ENCODE assay signal across 6 cellular contexts in the genomic region with DNA sequence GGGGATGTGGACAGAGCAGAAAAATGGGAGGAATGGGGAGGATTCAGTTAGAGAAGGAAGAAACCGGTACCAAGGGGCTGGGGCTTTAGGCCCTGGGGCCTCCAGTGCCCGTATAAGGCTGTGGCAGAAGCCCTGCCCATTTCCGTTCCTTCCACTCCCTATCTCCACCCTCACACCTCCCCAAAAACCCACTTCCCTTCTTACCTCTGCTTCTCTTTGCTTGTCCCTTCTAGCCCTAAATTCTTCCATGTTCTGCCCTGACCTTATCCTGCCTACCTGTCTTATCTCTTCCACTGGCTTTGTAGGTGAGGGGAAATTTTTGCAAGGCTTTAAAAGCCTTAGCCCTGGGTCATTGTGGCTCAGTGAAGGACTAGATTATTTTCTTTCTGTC. TPM values are rescaled to one million over a fixed set of nuclear protein-coding genes. Genes with fewer than 3 reads are reported as not detected.
A peak's percentile ranks its signal among the peaks of the same experiment; 100 is the strongest.
DNase-seq lines count a peak whose midpoint lies in the region; ATAC-seq and TF ChIP-seq lines count a peak whose summit lies in the region.

No MANE protein-coding gene starts in this region.

- H3K4me3 Mint-ChIP-seq in activated CD4-positive, alpha-beta T cell treated with anti-CD3 and anti-CD28 coated beads for 36 hours, result peak overlapping the region; percentile 99
- no peak overlapping the region for H3K4me3 Mint-ChIP-seq in MCF 10A (ENCODE audit: unreplicated experiment)
- peak overlapping the region; percentile 93 to 94 for H3K4me3 Mint-ChIP-seq in stimulated activated naive CD8-positive, alpha-beta T cell treated with anti-CD3 and anti-CD28 coated beads, Interleukin-15, amount 100 ng/mL, for 72 hours

- peak overlapping the region; percentile 86 for H3K27ac Mint-ChIP-seq in activated CD4-positive, alpha-beta T cell treated with anti-CD3 and anti-CD28 coated beads for 36 hours
- peak overlapping the region; percentile 90 for H3K27ac Mint-ChIP-seq in MCF 10A (ENCODE audit: low read depth, unreplicated experiment)
- peak overlapping the region; percentile 93 to 97 for H3K27ac Mint-ChIP-seq in stimulated activated naive CD8-positive, alpha-beta T cell treated with anti-CD3 and anti-CD28 coated beads, Interleukin-15, amount 100 ng/mL, for 72 hours

- H3K36me3 Mint-ChIP-seq in activated CD4-positive, alpha-beta T cell treated with anti-CD3 and anti-CD28 coated beads for 36 hours (ENCODE audit: low read depth), result peaks cover 79% of the 10 kb centered on the region
- peaks cover 68% of the 10 kb centered on the region for H3K36me3 Mint-ChIP-seq in MCF 10A (ENCODE audit: insufficient read depth, unreplicated experiment)

- no peaks in the 10 kb centered on the region for H3K9me3 Mint-ChIP-seq in activated CD4-positive, alpha-beta T cell treated with anti-CD3 and anti-CD28 coated beads for 36 hours (ENCODE audit: low read depth)
- H3K9me3 Mint-ChIP-seq in MCF 10A (ENCODE audit: unreplicated experiment), result no peaks in the 10 kb centered on the region
- H3K9me3 Mint-ChIP-seq in stimulated activated naive CD8-positive, alpha-beta T cell treated with anti-CD3 and anti-CD28 coated beads, Interleukin-15, amount 100 ng/mL, for 72 hours, result no peaks in the 10 kb centered on the region

- TF ChIP-seq CTCF in MCF 10A (IDR thresholded peaks at IDR 0.05; ENCODE audit: unreplicated experiment) (no peak), GM13976 (IDR thresholded peaks at IDR 0.05; ENCODE audit: borderline replicate concordance, control extremely low read depth, extremely low read depth, insufficient read depth, missing control alignments) (no peak)

- no peaks in the 10 kb centered on the region for H3K27me3 Mint-ChIP-seq in activated CD4-positive, alpha-beta T cell treated with anti-CD3 and anti-CD28 coated beads for 36 hours
- H3K27me3 Mint-ChIP-seq in MCF 10A (ENCODE audit: insufficient read depth, unreplicated experiment), result no peaks in the 10 kb centered on the region
- H3K27me3 Mint-ChIP-seq in stimulated activated naive CD8-positive, alpha-beta T cell treated with anti-CD3 and anti-CD28 coated beads, Interleukin-15, amount 100 ng/mL, for 72 hours, result no peaks in the 10 kb centered on the region

- intact Hi-C loops in activated CD4-positive, alpha-beta T cell treated with anti-CD3 and anti-CD28 coated beads for 36 hours (cut with DNase I, micrococcal nuclease), result loop anchor here (5.0 to 10.0 kb wide), 7 partner anchors 37 to 1222 kb away; partner anchors contain the start of genes ANKFY1 (in 1 of the 2), ATP2A3 (in 1 of the 2), GGT6 (in 1 of the 2) and HASPIN (in 1 of the 2)
- intact Hi-C loops in MCF 10A (cut with micrococcal nuclease), result no loop called here

- in situ Hi-C loops in GM13976 (cut with MboI; ENCODE audit: low sequenced_read_pairs, unreplicated experiment), result no loop called here

- no TSS peak for BruUV-seq in MCF 10A (replicated peaks; lab: Mats Ljungman, UMichigan)

- CTCF ChIA-PET in activated CD4-positive, alpha-beta T cell treated with anti-CD3 and anti-CD28 coated beads for 36 hours (lab: Charles Lee), result interaction anchor here (0.5 to 0.7 kb wide), 2 partner anchors 154 to 588 kb away, joined by 3 to 4 read pairs; no protein-coding TSS in a partner anchor
- CTCF ChIA-PET in MCF 10A (lab: Yijun Ruan, JAX), result interaction anchor here (0.7 kb wide), 2 partner anchors 34 to 155 kb away, joined by 3 read pairs; partner anchors contain the start of gene GLTPD2

- peak; percentile 23 for ATAC-seq in activated CD4-positive, alpha-beta T cell treated with anti-CD3 and anti-CD28 coated beads for 36 hours
- peak; percentile 31 for ATAC-seq in stimulated activated naive CD8-positive, alpha-beta T cell treated with anti-CD3 and anti-CD28 coated beads, Interleukin-15, amount 100 ng/mL, for 72 hours

- peaks cover 47% of the 10 kb centered on the region for H3K4me1 Mint-ChIP-seq in activated CD4-positive, alpha-beta T cell treated with anti-CD3 and anti-CD28 coated beads for 36 hours
- peaks cover 59% of the 10 kb centered on the region for H3K4me1 Mint-ChIP-seq in MCF 10A (ENCODE audit: insufficient read depth, unreplicated experiment)
- peaks cover 50% of the 10 kb centered on the region for H3K4me1 Mint-ChIP-seq in stimulated activated naive CD8-positive, alpha-beta T cell treated with anti-CD3 and anti-CD28 coated beads, Interleukin-15, amount 100 ng/mL, for 72 hours

- POLR2A ChIA-PET in activated CD4-positive, alpha-beta T cell treated with anti-CD3 and anti-CD28 coated beads for 36 hours (lab: Charles Lee), result interaction anchor here (0.6 to 9.2 kb wide), 2 partner anchors 24 to 234 kb away, joined by 3 to 80 read pairs; partner anchors contain the start of genes ARRB2 and SPAG7
- POLR2A ChIA-PET in MCF 10A (lab: Yijun Ruan, JAX), result interaction anchor here (0.7 to 21.5 kb wide), 3 partner anchors 13 to 33 kb away, joined by 3 to 639 read pairs (median 182); partner anchors contain the start of gene SPAG7

- peak; percentile 76 for DNase-seq in activated CD4-positive, alpha-beta T cell treated with anti-CD3 and anti-CD28 coated beads for 36 hours
- DNase-seq in activated CD4-positive, alpha-beta T cell treated with anti-CD3 and anti-CD28 coated beads for 1 hour, result no peak
- DNase-seq in MCF 10A (ENCODE audit: unreplicated experiment) (no peak), GM13976 (ENCODE audit: low spot score) (no peak), iPS-NIHi11 (ENCODE audit: low spot score) (no peak)
- peak; percentile 56 to 73 for DNase-seq in stimulated activated naive CD8-positive, alpha-beta T cell treated with anti-CD3 and anti-CD28 coated beads, Interleukin-15, amount 100 ng/mL, for 72 hours

RNA-seq across cellular contexts. Expression of gene RNF167, which starts 4.1 kb away (rescaled TPM):
- 100 to 1,000 TPM; 147 to 189 TPM for total RNA-seq in activated CD4-positive, alpha-beta T cell treated with anti-CD3 and anti-CD28 coated beads for 36 hours
- 100.0 and 109 TPM in 2 replicates for total RNA-seq in MCF 10A (2022)

RNA-seq across cellular contexts. Expression of gene PFN1, which starts 4.2 kb away (rescaled TPM):
- 1,000 to 10,000 TPM; 1,809 to 1,911 TPM for total RNA-seq in activated CD4-positive, alpha-beta T cell treated with anti-CD3 and anti-CD28 coated beads for 36 hours
- 1,010 and 1,106 TPM in 2 replicates for total RNA-seq in MCF 10A (2022)

RNA-seq across cellular contexts. Expression of gene SLC25A11, which starts 4.3 kb away (rescaled TPM):
- total RNA-seq in activated CD4-positive, alpha-beta T cell treated with anti-CD3 and anti-CD28 coated beads for 36 hours, result 10 to 100 TPM; 74.2 to 77.9 TPM
- 46.8 and 54.5 TPM in 2 replicates for total RNA-seq in MCF 10A (2022)

RNA-seq across cellular contexts. Expression of gene ENO3, which starts 6.8 kb away (rescaled TPM):
- 10 to 100 TPM; 32.0 to 32.9 TPM for total RNA-seq in activated CD4-positive, alpha-beta T cell treated with anti-CD3 and anti-CD28 coated beads for 36 hours
- total RNA-seq in MCF 10A (2022), result 19.0 and 20.2 TPM in 2 replicates

RNA-seq across cellular contexts. Expression of gene GP1BA, which starts 12.1 kb away (rescaled TPM):
- total RNA-seq in activated CD4-positive, alpha-beta T cell treated with anti-CD3 and anti-CD28 coated beads for 36 hours, result not detected
- total RNA-seq in MCF 10A (2022), result not detected in 2 replicates

Comparison
In these comparisons a context has a peak if more than half of its experiments do, and no peak if none do; other contexts are left out.
1. DNase-seq: peak in activated CD4-positive, alpha-beta T cell treated with anti-CD3 and anti-CD28 coated beads for 36 hours (single experiment) and stimulated activated naive CD8-positive, alpha-beta T cell treated with anti-CD3 and anti-CD28 coated beads, Interleukin-15, amount 100 ng/mL, for 72 hours (2 of 2); none in activated CD4-positive, alpha-beta T cell treated with anti-CD3 and anti-CD28 coated beads for 1 hour (single experiment), MCF 10A (single experiment), GM13976 (single experiment) and iPS-NIHi11 (single experiment).
2. Peak in every context shown above with its lines, with median percentiles within 50 percentile points of each other: H3K27ac Mint-ChIP-seq.